1 cellular context compared by ENCODE assay signal in the genomic region with DNA sequence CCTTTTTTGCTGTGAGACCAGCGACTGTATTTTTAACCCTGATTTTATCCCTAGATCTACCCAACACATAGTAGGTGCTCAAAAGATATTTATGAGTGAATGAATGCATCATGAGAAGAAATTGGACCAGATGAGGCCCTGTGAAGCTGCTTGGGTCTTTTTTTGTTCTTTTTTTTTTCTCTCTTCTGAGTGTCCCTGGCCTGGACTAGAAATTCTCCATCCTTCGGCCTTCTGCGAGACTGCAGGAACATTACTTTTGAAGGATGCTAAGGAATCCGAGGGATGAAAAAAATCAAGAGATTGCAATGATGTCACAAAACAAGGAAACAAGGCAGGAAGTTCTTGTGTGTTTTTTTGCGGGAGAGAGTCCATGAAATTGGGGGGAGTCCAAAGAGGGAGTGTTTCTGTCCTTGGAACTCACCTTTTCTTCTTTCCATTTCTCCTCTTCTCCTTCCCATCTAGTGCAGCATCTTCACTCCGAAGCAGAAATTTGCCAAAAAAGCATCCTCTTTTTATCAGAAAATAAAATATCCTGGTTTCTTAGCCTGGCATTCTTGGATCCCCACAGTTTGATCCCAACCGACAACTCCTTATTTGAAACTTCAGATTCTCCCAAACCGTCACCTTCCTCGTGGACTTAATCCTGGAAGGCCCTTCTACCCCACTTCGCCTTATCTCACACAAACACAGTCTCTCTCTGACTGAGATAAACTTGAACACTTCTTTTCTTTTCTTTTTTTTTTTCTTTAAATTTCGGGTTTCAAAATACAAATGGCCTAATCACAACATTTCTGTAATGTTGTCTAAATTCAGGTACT.
TF ChIP-seq lines count a peak whose summit lies in the region.

No MANE protein-coding gene starts in this region.

TF ChIP-seq in K562, 482 proteins besides CTCF, POLR2A, EP300 and RAD21 (continued from another document):
- TF ChIP-seq, protein P1, sequence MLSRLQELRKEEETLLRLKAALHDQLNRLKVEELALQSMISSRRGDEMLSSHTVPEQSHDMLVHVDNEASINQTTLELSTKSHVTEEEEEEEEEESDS (CRISPR knock-in tag; IDR thresholded peaks at IDR 0.05) = no peak
- TF ChIP-seq TCF3 (CRISPR knock-in tag; IDR thresholded peaks at IDR 0.05) (peak; percentile 86), HNRNPLL (IDR thresholded peaks at IDR 0.05; ENCODE audit: low read depth, low read length, poor library complexity, severe bottlenecking) (no peak), ZEB2 (IDR thresholded peaks at IDR 0.05) (0 out of 2 replicates have a peak, but pooled peaks have one; percentile 17), GATA2 (CRISPR knock-in tag; IDR thresholded peaks at IDR 0.05) (peak; percentile 43; the same call in 1 of the 2 replicates), MTA2 (IDR thresholded peaks at IDR 0.05; ENCODE audit: low read depth) (peak; percentile 83), ZNF239 (CRISPR knock-in tag; IDR thresholded peaks at IDR 0.05) (no peak), MTA1 (IDR thresholded peaks at IDR 0.05; ENCODE audit: borderline replicate concordance) (peak; percentile 38; the same call in 1 of the 2 replicates), MTA3 (IDR thresholded peaks at IDR 0.05; ENCODE audit: borderline replicate concordance) (0 out of 2 replicates have a peak, but pooled peaks have one; percentile 9), CXXC5 (CRISPR knock-in tag; IDR thresholded peaks at IDR 0.05) (0 out of 2 replicates have a peak, but pooled peaks have one; percentile 19), CBFA2T3 (IDR thresholded peaks at IDR 0.05) (peak; percentile 92), NEUROD1 (IDR thresholded peaks at IDR 0.05; ENCODE audit: borderline replicate concordance, low read depth, low read length, partially characterized antibody) (no peak), ZNF589 (CRISPR knock-in tag; IDR thresholded peaks at IDR 0.05; ENCODE audit: low read depth) (0 out of 2 replicates have a peak, but pooled peaks have one; percentile 42), RBM22 (IDR thresholded peaks at IDR 0.05; ENCODE audit: low read depth, low read length, poor library complexity, severe bottlenecking) (no peak), KDM1A (IDR thresholded peaks at IDR 0.05) (0 out of 4 replicates have a peak, but pooled peaks have one; percentile 20 to 64), ZKSCAN1 (IDR thresholded peaks at IDR 0.05; ENCODE audit: low read depth, low read length) (peak; percentile 88), JUND (IDR thresholded peaks at IDR 0.05; ENCODE audit: borderline replicate concordance, low read depth, low read length) (peak; percentile 17; the same call in 1 of the 2 replicates), JUND (tag; IDR thresholded peaks at IDR 0.05; ENCODE audit: borderline replicate concordance, low read depth, low read length) (no peak), MYBL2 (IDR thresholded peaks at IDR 0.05; ENCODE audit: low read depth) (peak; percentile 62), MYBL2 (CRISPR knock-in tag; IDR thresholded peaks at IDR 0.05; ENCODE audit: borderline replicate concordance) (no peak), CSDE1 (IDR thresholded peaks at IDR 0.05) (peak in 1 of 2 experiments; percentile 31; a peak in 1 of 4 replicates), NR2F6 (CRISPR knock-in tag; IDR thresholded peaks at IDR 0.05) (no peak)
- TF ChIP-seq, protein P2, sequence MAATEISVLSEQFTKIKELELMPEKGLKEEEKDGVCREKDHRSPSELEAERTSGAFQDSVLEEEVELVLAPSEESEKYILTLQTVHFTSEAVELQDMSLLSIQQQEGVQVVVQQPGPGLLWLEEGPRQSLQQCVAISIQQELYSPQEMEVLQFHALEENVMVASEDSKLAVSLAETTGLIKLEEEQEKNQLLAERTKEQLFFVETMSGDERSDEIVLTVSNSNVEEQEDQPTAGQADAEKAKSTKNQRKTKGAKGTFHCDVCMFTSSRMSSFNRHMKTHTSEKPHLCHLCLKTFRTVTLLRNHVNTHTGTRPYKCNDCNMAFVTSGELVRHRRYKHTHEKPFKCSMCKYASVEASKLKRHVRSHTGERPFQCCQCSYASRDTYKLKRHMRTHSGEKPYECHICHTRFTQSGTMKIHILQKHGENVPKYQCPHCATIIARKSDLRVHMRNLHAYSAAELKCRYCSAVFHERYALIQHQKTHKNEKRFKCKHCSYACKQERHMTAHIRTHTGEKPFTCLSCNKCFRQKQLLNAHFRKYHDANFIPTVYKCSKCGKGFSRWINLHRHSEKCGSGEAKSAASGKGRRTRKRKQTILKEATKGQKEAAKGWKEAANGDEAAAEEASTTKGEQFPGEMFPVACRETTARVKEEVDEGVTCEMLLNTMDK (IDR thresholded peaks at IDR 0.05; ENCODE audit: borderline replicate concordance, insufficient read depth, low read depth, low read length, poor library complexity, severe bottlenecking) = no peak
- TF ChIP-seq, protein P3, sequence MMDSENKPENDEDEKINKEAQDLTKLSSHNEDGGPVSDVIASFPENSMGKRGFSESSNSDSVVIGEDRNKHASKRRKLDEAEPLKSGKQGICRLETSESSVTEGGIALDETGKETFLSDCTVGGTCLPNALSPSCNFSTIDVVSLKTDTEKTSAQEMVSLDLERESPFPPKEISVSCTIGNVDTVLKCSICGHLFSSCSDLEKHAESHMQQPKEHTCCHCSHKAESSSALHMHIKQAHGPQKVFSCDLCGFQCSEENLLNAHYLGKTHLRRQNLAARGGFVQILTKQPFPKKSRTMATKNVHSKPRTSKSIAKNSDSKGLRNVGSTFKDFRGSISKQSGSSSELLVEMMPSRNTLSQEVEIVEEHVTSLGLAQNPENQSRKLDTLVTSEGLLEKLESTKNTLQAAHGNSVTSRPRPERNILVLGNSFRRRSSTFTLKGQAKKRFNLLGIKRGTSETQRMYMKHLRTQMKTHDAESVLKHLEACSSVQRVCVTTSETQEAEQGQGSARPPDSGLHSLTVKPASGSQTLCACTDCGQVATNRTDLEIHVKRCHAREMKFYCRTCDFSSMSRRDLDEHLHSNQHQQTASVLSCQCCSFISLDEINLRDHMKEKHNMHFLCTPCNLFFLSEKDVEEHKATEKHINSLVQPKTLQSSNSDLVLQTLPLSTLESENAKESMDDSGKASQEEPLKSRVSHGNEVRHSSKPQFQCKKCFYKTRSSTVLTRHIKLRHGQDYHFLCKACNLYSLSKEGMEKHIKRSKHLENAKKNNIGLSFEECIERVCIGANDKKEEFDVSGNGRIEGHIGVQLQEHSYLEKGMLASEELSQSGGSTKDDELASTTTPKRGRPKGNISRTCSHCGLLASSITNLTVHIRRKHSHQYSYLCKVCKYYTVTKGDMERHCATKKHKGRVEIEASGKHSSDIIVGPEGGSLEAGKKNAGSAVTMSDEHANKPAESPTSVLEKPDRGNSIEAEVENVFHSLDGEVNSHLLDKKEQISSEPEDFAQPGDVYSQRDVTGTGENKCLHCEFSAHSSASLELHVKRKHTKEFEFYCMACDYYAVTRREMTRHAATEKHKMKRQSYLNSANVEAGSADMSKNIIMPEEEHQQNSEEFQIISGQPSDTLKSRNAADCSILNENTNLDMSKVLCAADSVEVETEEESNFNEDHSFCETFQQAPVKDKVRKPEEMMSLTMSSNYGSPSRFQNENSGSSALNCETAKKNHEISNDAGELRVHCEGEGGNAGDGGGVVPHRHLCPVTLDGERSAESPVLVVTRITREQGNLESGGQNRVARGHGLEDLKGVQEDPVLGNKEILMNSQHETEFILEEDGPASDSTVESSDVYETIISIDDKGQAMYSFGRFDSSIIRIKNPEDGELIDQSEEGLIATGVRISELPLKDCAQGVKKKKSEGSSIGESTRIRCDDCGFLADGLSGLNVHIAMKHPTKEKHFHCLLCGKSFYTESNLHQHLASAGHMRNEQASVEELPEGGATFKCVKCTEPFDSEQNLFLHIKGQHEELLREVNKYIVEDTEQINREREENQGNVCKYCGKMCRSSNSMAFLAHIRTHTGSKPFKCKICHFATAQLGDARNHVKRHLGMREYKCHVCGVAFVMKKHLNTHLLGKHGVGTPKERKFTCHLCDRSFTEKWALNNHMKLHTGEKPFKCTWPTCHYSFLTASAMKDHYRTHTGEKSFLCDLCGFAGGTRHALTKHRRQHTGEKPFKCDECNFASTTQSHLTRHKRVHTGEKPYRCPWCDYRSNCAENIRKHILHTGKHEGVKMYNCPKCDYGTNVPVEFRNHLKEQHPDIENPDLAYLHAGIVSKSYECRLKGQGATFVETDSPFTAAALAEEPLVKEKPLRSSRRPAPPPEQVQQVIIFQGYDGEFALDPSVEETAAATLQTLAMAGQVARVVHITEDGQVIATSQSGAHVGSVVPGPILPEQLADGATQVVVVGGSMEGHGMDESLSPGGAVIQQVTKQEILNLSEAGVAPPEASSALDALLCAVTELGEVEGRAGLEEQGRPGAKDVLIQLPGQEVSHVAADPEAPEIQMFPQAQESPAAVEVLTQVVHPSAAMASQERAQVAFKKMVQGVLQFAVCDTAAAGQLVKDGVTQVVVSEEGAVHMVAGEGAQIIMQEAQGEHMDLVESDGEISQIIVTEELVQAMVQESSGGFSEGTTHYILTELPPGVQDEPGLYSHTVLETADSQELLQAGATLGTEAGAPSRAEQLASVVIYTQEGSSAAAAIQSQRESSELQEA (IDR thresholded peaks at IDR 0.05; ENCODE audit: low read depth) = no peak
- TF ChIP-seq, protein P4, sequence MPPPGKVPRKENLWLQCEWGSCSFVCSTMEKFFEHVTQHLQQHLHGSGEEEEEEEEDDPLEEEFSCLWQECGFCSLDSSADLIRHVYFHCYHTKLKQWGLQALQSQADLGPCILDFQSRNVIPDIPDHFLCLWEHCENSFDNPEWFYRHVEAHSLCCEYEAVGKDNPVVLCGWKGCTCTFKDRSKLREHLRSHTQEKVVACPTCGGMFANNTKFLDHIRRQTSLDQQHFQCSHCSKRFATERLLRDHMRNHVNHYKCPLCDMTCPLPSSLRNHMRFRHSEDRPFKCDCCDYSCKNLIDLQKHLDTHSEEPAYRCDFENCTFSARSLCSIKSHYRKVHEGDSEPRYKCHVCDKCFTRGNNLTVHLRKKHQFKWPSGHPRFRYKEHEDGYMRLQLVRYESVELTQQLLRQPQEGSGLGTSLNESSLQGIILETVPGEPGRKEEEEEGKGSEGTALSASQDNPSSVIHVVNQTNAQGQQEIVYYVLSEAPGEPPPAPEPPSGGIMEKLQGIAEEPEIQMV (tag; conservative IDR thresholded peaks at IDR 0.05; ENCODE audit: low read depth) = no peak
- TF ChIP-seq, protein P5, sequence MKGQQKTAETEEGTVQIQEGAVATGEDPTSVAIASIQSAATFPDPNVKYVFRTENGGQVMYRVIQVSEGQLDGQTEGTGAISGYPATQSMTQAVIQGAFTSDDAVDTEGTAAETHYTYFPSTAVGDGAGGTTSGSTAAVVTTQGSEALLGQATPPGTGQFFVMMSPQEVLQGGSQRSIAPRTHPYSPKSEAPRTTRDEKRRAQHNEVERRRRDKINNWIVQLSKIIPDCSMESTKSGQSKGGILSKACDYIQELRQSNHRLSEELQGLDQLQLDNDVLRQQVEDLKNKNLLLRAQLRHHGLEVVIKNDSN (CRISPR knock-in tag; IDR thresholded peaks at IDR 0.05) = no peak
- TF ChIP-seq, protein P6, sequence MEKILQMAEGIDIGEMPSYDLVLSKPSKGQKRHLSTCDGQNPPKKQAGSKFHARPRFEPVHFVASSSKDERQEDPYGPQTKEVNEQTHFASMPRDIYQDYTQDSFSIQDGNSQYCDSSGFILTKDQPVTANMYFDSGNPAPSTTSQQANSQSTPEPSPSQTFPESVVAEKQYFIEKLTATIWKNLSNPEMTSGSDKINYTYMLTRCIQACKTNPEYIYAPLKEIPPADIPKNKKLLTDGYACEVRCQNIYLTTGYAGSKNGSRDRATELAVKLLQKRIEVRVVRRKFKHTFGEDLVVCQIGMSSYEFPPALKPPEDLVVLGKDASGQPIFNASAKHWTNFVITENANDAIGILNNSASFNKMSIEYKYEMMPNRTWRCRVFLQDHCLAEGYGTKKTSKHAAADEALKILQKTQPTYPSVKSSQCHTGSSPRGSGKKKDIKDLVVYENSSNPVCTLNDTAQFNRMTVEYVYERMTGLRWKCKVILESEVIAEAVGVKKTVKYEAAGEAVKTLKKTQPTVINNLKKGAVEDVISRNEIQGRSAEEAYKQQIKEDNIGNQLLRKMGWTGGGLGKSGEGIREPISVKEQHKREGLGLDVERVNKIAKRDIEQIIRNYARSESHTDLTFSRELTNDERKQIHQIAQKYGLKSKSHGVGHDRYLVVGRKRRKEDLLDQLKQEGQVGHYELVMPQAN (IDR thresholded peaks at IDR 0.05; ENCODE audit: borderline replicate concordance) = 0 out of 2 replicates have a peak, but pooled peaks have one; percentile 27
